In the genomic region with DNA sequence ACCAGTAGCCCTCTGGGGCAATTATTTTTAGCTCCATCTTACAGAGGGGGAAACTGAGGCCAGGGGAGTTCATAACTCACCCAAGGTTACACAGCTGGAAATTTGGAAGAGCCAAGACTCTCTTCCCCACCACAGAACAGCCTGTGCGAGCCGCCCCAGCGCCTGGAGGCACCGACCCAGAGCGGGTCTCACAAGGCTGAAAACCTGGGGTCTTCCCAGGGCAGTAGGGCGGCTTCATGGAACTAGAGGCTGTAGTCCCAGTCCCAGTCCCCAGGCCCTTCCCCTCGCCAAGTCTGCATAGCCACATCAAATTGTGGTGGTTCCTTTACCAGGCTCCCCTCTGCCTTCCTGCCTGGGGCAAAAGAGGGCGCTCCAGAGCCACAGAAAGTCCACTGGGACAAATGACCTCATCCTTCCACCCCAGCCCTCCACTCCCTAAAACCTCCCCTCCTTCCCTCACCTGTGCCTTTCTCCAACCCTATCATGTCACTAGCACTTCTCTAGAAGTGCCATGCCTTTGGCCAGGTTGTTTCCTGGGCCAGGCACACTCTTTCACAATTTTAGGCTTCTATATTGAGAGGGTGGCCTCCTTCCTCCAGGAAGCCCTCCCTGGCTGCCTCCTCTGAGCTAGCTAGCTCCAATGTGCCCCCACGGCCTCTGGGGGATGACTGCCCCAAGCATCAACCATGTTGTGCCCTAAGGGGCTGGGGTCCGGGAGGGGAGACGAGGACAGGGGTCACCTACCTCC, we compare ENCODE assay signal across 8 cellular contexts. TPM values are rescaled to one million over a fixed set of nuclear protein-coding genes. Genes with fewer than 3 reads are reported as not detected.
DNase-seq lines count a peak whose midpoint lies in the region; ATAC-seq, FAIRE-seq and TF ChIP-seq lines count a peak whose summit lies in the region.

No MANE protein-coding gene starts in this region.

- FAIRE-seq in HTR-8/SVneo (lab: Jason Lieb, UNC) (peak; percentile 59), HepG2 (lab: Jason Lieb, UNC) (peak; percentile 86)

- POLR2A ChIA-PET in HepG2 (lab: Yijun Ruan, JAX), result interaction anchor here (0.6 to 16.3 kb wide), 15 partner anchors 17 to 299 kb away, joined by 3 to 976 read pairs (median 4); a partner anchor contains a TSS

- ATAC-seq in HepG2 (peak; percentile 55), HG02981 (IDR thresholded peaks at IDR 0.05; ENCODE audit: unreplicated experiment) (no peak)

- peak overlapping the region; percentile 62 for H3K9ac ChIP-seq in HepG2 (ENCODE audit: insufficient read depth, low read depth, low read length)

- CTCF ChIA-PET in HepG2 (lab: Yijun Ruan, JAX; ENCODE audit: low intra/inter-chr PET ratio, low total read pairs), result interaction anchor here (0.9 to 4.1 kb wide), 4 partner anchors 17 to 47 kb away, joined by 3 to 39 read pairs (median 14); no protein-coding TSS in a partner anchor

- DNase-seq in HTR-8/SVneo (ENCODE audit: insufficient read length, low spot score), result no peak
- DNase-seq in UCSD-AML1 (lab: John Stamatoyannopoulos, UW; ENCODE audit: unreplicated experiment), result peak; percentile 70
- no peak for DNase-seq in coronary artery (ENCODE audit: low spot score)
- peak; percentile 81 for DNase-seq in HepG2 (ENCODE audit: low spot score)
- peak in 2 of 3 donors; percentile 38 to 63 for DNase-seq in stimulated activated CD4-positive, alpha-beta T cell treated with anti-CD3 and anti-CD28 coated beads, TNF-alpha, amount 100 ng/mL, for 48 hours (ENCODE audit: low read depth in 3 of 3)
- no peak for DNase-seq in NCI-H1417 (lab: John Stamatoyannopoulos, UW)

- WGBS in HepG2 (ENCODE audit: low lambda C conversion rate), result 8% methylated on average over 8 of the region's 11 CpGs

- TF ChIP-seq CTCF in C4-2B (conservative IDR thresholded peaks at IDR 0.05), result peak; percentile 87
- TF ChIP-seq CTCF in coronary artery (IDR thresholded peaks at IDR 0.05), result peak; percentile 64
- TF ChIP-seq CTCF in HepG2 (CRISPR knock-in tag; IDR thresholded peaks at IDR 0.05), result peak; percentile 95

- no peaks in the 10 kb centered on the region for H4K20me1 ChIP-seq in HepG2 (ENCODE audit: insufficient read depth, low read length)

- H3K27me3 ChIP-seq in HepG2 (ENCODE audit: control insufficient read depth in 1 of 2, insufficient read depth in 2 of 2, low read length in 2 of 2), result no peaks in the 10 kb centered on the region

- no peak overlapping the region for H2AFZ ChIP-seq in HepG2 (ENCODE audit: low read length)

- BruUV-seq in HepG2 (replicated peaks; lab: Mats Ljungman, UMichigan), result TSS peak; percentile 82

- peaks cover 89% of the 10 kb centered on the region for H3K4me1 ChIP-seq in HepG2 (ENCODE audit: insufficient read depth, low read length)

- TF ChIP-seq EP300 in HepG2 (IDR thresholded peaks at IDR 0.05; ENCODE audit: low read depth in 2 of 2, low read length in 2 of 2) (no peak), HepG2 (CRISPR knock-in tag; IDR thresholded peaks at IDR 0.05; ENCODE audit: borderline replicate concordance) (no peak)

- peak; percentile 83; the same call in 1 of the 2 replicates for TF ChIP-seq RAD21 in HepG2 (CRISPR knock-in tag; IDR thresholded peaks at IDR 0.05)

- in situ Hi-C loops in HepG2 (cut with HindIII; ENCODE audit: extremely low pct_ligation_motif_present, low pct_unique_long_range_greater_than_20kb), result loop anchor here (10.0 kb wide), 1 partner anchor 60 kb away; a partner anchor contains a TSS

- H3K9me3 ChIP-seq in HepG2 (ENCODE audit: low read length), result no peaks in the 10 kb centered on the region

- peak overlapping the region; percentile 75 for H3K4me2 ChIP-seq in HepG2 (ENCODE audit: low read depth, low read length)

- TF ChIP-seq POLR2A in HepG2 (IDR thresholded peaks at IDR 0.05; ENCODE audit: insufficient read depth in 1 of 2, low read depth in 2 of 2, low read length in 2 of 2), result no peak

- intact Hi-C loops in HepG2 (cut with micrococcal nuclease; ENCODE audit: unreplicated experiment), result loop anchor here (1.0 kb wide), 3 partner anchors 18 to 47 kb away; no protein-coding TSS in a partner anchor

- H3K4me3 ChIP-seq in coronary artery (peak overlapping the region; percentile 44), HepG2 (replicated peaks in 1 of 3; ENCODE audit: insufficient read depth in 1 of 3, low read depth in 2 of 3, low read length in 3 of 3) (peak overlapping the region; percentile 32 to 70 (median 39); a peak in 5 of 6 replicates)

- H3K79me2 ChIP-seq in HepG2 (ENCODE audit: insufficient read depth, low read length), result no peaks in the 10 kb centered on the region

- no peaks in the 10 kb centered on the region for H3K36me3 ChIP-seq in HepG2 (replicated peaks in 1 of 2; ENCODE audit: control insufficient read depth in 1 of 2, insufficient read depth in 2 of 2, low read length in 2 of 2)

- H3K27ac ChIP-seq in C4-2B, result no peak overlapping the region
- peak overlapping the region; percentile 98 to 99 for H3K27ac ChIP-seq in coronary artery
- H3K27ac ChIP-seq in HepG2 (ENCODE audit: extremely low read length, insufficient read depth, low read length), result peak overlapping the region; percentile 90

RNA-seq across cellular contexts. Expression of a gene that starts 15.2 kb away (rescaled TPM):
- total RNA-seq in HepG2 (2016; rRNA removed; fragmentation: Illumina TruSeq; extraction: Trizol), result 25.4 and 29.5 TPM in 2 replicates
- 19.5 and 29.1 TPM in 2 replicates for total RNA-seq in HepG2 (2016; cell fraction: cytosol; rRNA removed; fragmentation: Illumina TruSeq; extraction: Trizol; ENCODE audit: low read depth)
- 20.9 and 29.7 TPM in 2 replicates for total RNA-seq in HepG2 (2016; cell fraction: insoluble cytoplasmic fraction; rRNA removed; fragmentation: Illumina TruSeq; extraction: Trizol)
- total RNA-seq in HepG2 (2016; cell fraction: membrane; rRNA removed; fragmentation: Illumina TruSeq; extraction: Trizol), result 44.9 and 63.7 TPM in 2 replicates
- 15.7 and 18.6 TPM in 2 replicates for total RNA-seq in HepG2 (2016; cell fraction: nucleus; rRNA removed; fragmentation: Illumina TruSeq; extraction: Trizol)
- polyA plus RNA-seq in HepG2 (2011; rRNA removed), result 17.1 and 26.7 TPM in 2 replicates
- polyA plus RNA-seq in HepG2 (2011; cell fraction: cytosol; rRNA removed), result 13.8 and 17.6 TPM in 2 replicates
- 37.8 and 38.3 TPM in 2 replicates for polyA plus RNA-seq in HepG2 (2011; cell fraction: nucleus; rRNA removed)
- polyA plus RNA-seq in HepG2 (2012), result 45.1 and 72.3 TPM in 2 replicates
- 49.0 and 73.1 TPM in 2 replicates for polyA plus RNA-seq in HepG2 (2016; cell fraction: cytosol; fragmentation: Illumina TruSeq; extraction: Trizol; ENCODE audit: low read depth)
- polyA plus RNA-seq in HepG2 (2016; cell fraction: insoluble cytoplasmic fraction; fragmentation: Illumina TruSeq; extraction: Trizol; ENCODE audit: low read depth), result 53.9 and 76.0 TPM in 2 replicates
- polyA plus RNA-seq in HepG2 (2016; cell fraction: membrane; fragmentation: Illumina TruSeq; extraction: Trizol; ENCODE audit: low read depth), result 99.7 and 119 TPM in 2 replicates
- 54.3 and 56.0 TPM in 2 replicates for polyA plus RNA-seq in HepG2 (2016; cell fraction: nucleus; fragmentation: Illumina TruSeq; extraction: Trizol; ENCODE audit: insufficient read depth, low read depth)
- 12.0 and 24.2 TPM in 2 replicates for polyA minus RNA-seq in HepG2 (2011; rRNA and poly(A)+ RNA removed; ENCODE audit: low replicate concordance)
- polyA minus RNA-seq in HepG2 (2011; cell fraction: cytosol; rRNA and poly(A)+ RNA removed), result 20.7 and 21.6 TPM in 2 replicates
- polyA minus RNA-seq in HepG2 (2011; cell fraction: nucleus; rRNA and poly(A)+ RNA removed), result 12.2 and 15.4 TPM in 2 replicates

RNA-seq across cellular contexts. Expression of a gene that starts 25.9 kb away (rescaled TPM):
- 28.9 and 35.2 TPM in 2 replicates for total RNA-seq in HepG2 (2016; rRNA removed; fragmentation: Illumina TruSeq; extraction: Trizol)
- total RNA-seq in HepG2 (2016; cell fraction: cytosol; rRNA removed; fragmentation: Illumina TruSeq; extraction: Trizol; ENCODE audit: low read depth), result 3.9 and 4.1 TPM in 2 replicates
- total RNA-seq in HepG2 (2016; cell fraction: insoluble cytoplasmic fraction; rRNA removed; fragmentation: Illumina TruSeq; extraction: Trizol), result 24.8 and 36.0 TPM in 2 replicates
- 11.9 and 12.5 TPM in 2 replicates for total RNA-seq in HepG2 (2016; cell fraction: membrane; rRNA removed; fragmentation: Illumina TruSeq; extraction: Trizol)
- 17.8 and 21.3 TPM in 2 replicates for total RNA-seq in HepG2 (2016; cell fraction: nucleus; rRNA removed; fragmentation: Illumina TruSeq; extraction: Trizol)
- polyA plus RNA-seq in HepG2 (2011; rRNA removed), result 55.8 and 92.3 TPM in 2 replicates
- 52.6 and 75.1 TPM in 2 replicates for polyA plus RNA-seq in HepG2 (2011; cell fraction: cytosol; rRNA removed)
- polyA plus RNA-seq in HepG2 (2011; cell fraction: nucleus; rRNA removed), result 203 and 227 TPM in 2 replicates
- polyA plus RNA-seq in HepG2 (2012), result 46.8 and 57.2 TPM in 2 replicates
- polyA plus RNA-seq in HepG2 (2016; cell fraction: cytosol; fragmentation: Illumina TruSeq; extraction: Trizol; ENCODE audit: low read depth), result 3.0 TPM in 2 replicates
- 28.5 and 30.3 TPM in 2 replicates for polyA plus RNA-seq in HepG2 (2016; cell fraction: insoluble cytoplasmic fraction; fragmentation: Illumina TruSeq; extraction: Trizol; ENCODE audit: low read depth)
- 9.1 and 9.4 TPM in 2 replicates for polyA plus RNA-seq in HepG2 (2016; cell fraction: membrane; fragmentation: Illumina TruSeq; extraction: Trizol; ENCODE audit: low read depth)
- polyA plus RNA-seq in HepG2 (2016; cell fraction: nucleus; fragmentation: Illumina TruSeq; extraction: Trizol; ENCODE audit: insufficient read depth, low read depth), result 42.1 and 44.8 TPM in 2 replicates
- polyA minus RNA-seq in HepG2 (2011; rRNA and poly(A)+ RNA removed; ENCODE audit: low replicate concordance), result 15.9 and 164 TPM in 2 replicates
- polyA minus RNA-seq in HepG2 (2011; cell fraction: cytosol; rRNA and poly(A)+ RNA removed), result 61.5 and 72.6 TPM in 2 replicates
- 31.9 and 42.5 TPM in 2 replicates for polyA minus RNA-seq in HepG2 (2011; cell fraction: nucleus; rRNA and poly(A)+ RNA removed)

RNA-seq across cellular contexts. Expression of a gene that starts 34.8 kb away (rescaled TPM):
- total RNA-seq in HepG2 (2016; rRNA removed; fragmentation: Illumina TruSeq; extraction: Trizol), result 43.4 and 56.0 TPM in 2 replicates
- 30.8 and 33.0 TPM in 2 replicates for total RNA-seq in HepG2 (2016; cell fraction: cytosol; rRNA removed; fragmentation: Illumina TruSeq; extraction: Trizol; ENCODE audit: low read depth)
- total RNA-seq in HepG2 (2016; cell fraction: insoluble cytoplasmic fraction; rRNA removed; fragmentation: Illumina TruSeq; extraction: Trizol), result 39.7 and 64.4 TPM in 2 replicates
- 19.3 and 21.2 TPM in 2 replicates for total RNA-seq in HepG2 (2016; cell fraction: membrane; rRNA removed; fragmentation: Illumina TruSeq; extraction: Trizol)
- total RNA-seq in HepG2 (2016; cell fraction: nucleus; rRNA removed; fragmentation: Illumina TruSeq; extraction: Trizol), result 9.7 and 10.9 TPM in 2 replicates
- polyA plus RNA-seq in HepG2 (2011; rRNA removed), result 32.5 and 56.1 TPM in 2 replicates
- 32.1 and 47.7 TPM in 2 replicates for polyA plus RNA-seq in HepG2 (2011; cell fraction: cytosol; rRNA removed)
- 5.1 and 7.9 TPM in 2 replicates for polyA plus RNA-seq in HepG2 (2011; cell fraction: nucleus; rRNA removed)
- 54.6 and 60.7 TPM in 2 replicates for polyA plus RNA-seq in HepG2 (2012)
- polyA plus RNA-seq in HepG2 (2016; cell fraction: cytosol; fragmentation: Illumina TruSeq; extraction: Trizol; ENCODE audit: low read depth), result 30.1 and 38.1 TPM in 2 replicates
- polyA plus RNA-seq in HepG2 (2016; cell fraction: insoluble cytoplasmic fraction; fragmentation: Illumina TruSeq; extraction: Trizol; ENCODE audit: low read depth), result 59.5 and 62.8 TPM in 2 replicates
- polyA plus RNA-seq in HepG2 (2016; cell fraction: membrane; fragmentation: Illumina TruSeq; extraction: Trizol; ENCODE audit: low read depth), result 14.5 and 18.2 TPM in 2 replicates
- 20.3 and 23.8 TPM in 2 replicates for polyA plus RNA-seq in HepG2 (2016; cell fraction: nucleus; fragmentation: Illumina TruSeq; extraction: Trizol; ENCODE audit: insufficient read depth, low read depth)
- polyA minus RNA-seq in HepG2 (2011; rRNA and poly(A)+ RNA removed; ENCODE audit: low replicate concordance), result 3.2 TPM in 1 of 2 replicates, not detected in the other
- 2.0 TPM in 2 replicates for polyA minus RNA-seq in HepG2 (2011; cell fraction: cytosol; rRNA and poly(A)+ RNA removed)
- 1.9 TPM in 1 of 2 replicates, not detected in the other for polyA minus RNA-seq in HepG2 (2011; cell fraction: nucleus; rRNA and poly(A)+ RNA removed)

RNA-seq across cellular contexts. Expression of a gene that starts 58.9 kb away (rescaled TPM):
- total RNA-seq in HepG2 (2016; rRNA removed; fragmentation: Illumina TruSeq; extraction: Trizol), result 1.0 and 1.1 TPM in 2 replicates
- total RNA-seq in HepG2 (2016; cell fraction: cytosol; rRNA removed; fragmentation: Illumina TruSeq; extraction: Trizol; ENCODE audit: low read depth), result 0.35 and 1.1 TPM in 2 replicates
- 0.55 and 0.80 TPM in 2 replicates for total RNA-seq in HepG2 (2016; cell fraction: insoluble cytoplasmic fraction; rRNA removed; fragmentation: Illumina TruSeq; extraction: Trizol)
- 1.4 and 1.9 TPM in 2 replicates for total RNA-seq in HepG2 (2016; cell fraction: membrane; rRNA removed; fragmentation: Illumina TruSeq; extraction: Trizol)
- total RNA-seq in HepG2 (2016; cell fraction: nucleus; rRNA removed; fragmentation: Illumina TruSeq; extraction: Trizol), result 0.56 and 1.6 TPM in 2 replicates
- 11.7 and 19.8 TPM in 2 replicates for polyA plus RNA-seq in HepG2 (2011; rRNA removed)
- 15.3 and 15.7 TPM in 2 replicates for polyA plus RNA-seq in HepG2 (2011; cell fraction: cytosol; rRNA removed)
- 37.0 and 46.6 TPM in 2 replicates for polyA plus RNA-seq in HepG2 (2011; cell fraction: nucleus; rRNA removed)
- polyA plus RNA-seq in HepG2 (2012), result 14.5 and 20.0 TPM in 2 replicates
- polyA plus RNA-seq in HepG2 (2016; cell fraction: cytosol; fragmentation: Illumina TruSeq; extraction: Trizol; ENCODE audit: low read depth), result 0.79 and 0.97 TPM in 2 replicates
- polyA plus RNA-seq in HepG2 (2016; cell fraction: insoluble cytoplasmic fraction; fragmentation: Illumina TruSeq; extraction: Trizol; ENCODE audit: low read depth), result 0.81 and 0.93 TPM in 2 replicates
- polyA plus RNA-seq in HepG2 (2016; cell fraction: membrane; fragmentation: Illumina TruSeq; extraction: Trizol; ENCODE audit: low read depth), result 1.1 and 1.3 TPM in 2 replicates
- 1.3 and 4.5 TPM in 2 replicates for polyA plus RNA-seq in HepG2 (2016; cell fraction: nucleus; fragmentation: Illumina TruSeq; extraction: Trizol; ENCODE audit: insufficient read depth, low read depth)
- 0.77 and 12.5 TPM in 2 replicates for polyA minus RNA-seq in HepG2 (2011; rRNA and poly(A)+ RNA removed; ENCODE audit: low replicate concordance)
- 3.2 and 6.1 TPM in 2 replicates for polyA minus RNA-seq in HepG2 (2011; cell fraction: cytosol; rRNA and poly(A)+ RNA removed)
- 6.1 and 9.8 TPM in 2 replicates for polyA minus RNA-seq in HepG2 (2011; cell fraction: nucleus; rRNA and poly(A)+ RNA removed)

Comparison
In these comparisons a context has a peak if more than half of its experiments do, and no peak if none do; other contexts are left out.
1. DNase-seq: peak in UCSD-AML1 (single experiment), HepG2 (single experiment) and stimulated activated CD4-positive, alpha-beta T cell treated with anti-CD3 and anti-CD28 coated beads, TNF-alpha, amount 100 ng/mL, for 48 hours (2 of 3); none in HTR-8/SVneo (single experiment), coronary artery (single experiment) and NCI-H1417 (0 of 3).
2. Peak in every context shown above with its lines, with median percentiles within 50 percentile points of each other: CTCF ChIP-seq.